In the genomic region with DNA sequence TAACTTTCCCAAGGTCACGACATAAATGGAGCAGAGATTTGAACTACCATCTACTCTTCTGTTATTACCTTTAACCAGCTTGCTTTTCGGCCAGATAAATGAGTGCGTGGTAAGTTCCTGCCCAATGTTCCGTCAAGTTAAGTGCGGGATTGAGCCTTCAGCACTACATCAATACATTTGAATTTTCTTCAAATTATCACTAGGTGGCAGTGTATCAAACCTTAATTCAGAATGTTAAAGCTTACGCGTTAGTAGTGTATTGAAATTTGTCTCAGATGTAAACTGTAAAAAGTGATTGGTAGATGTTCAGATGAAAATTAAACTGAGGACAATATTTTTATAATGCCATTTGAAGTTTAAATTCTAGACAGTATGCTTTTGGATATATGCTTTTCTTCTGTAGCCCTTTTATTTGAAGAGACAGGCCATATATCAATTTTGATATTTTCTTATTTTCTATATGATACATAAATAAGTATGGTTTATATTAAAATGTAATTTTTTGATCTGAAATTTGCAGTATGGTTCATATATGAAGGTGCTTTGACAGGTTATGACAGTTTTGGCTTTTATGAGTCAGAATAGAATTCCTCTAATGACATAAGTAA, we compare ENCODE assay signal across 8 cellular contexts.
A peak's percentile ranks its signal among the peaks of the same experiment; 100 is the strongest.
DNase-seq lines count a peak whose midpoint lies in the region; ATAC-seq and TF ChIP-seq lines count a peak whose summit lies in the region.

No MANE protein-coding gene starts in this region.

- H3K36me3 ChIP-seq in BJ (ENCODE audit: control insufficient read depth, insufficient read depth, low read length) (no peaks in the 10 kb centered on the region), psoas muscle (ENCODE audit: insufficient read depth in 1 of 2, low read depth in 1 of 2) (no peaks in the 10 kb centered on the region)

- H3K9me3 Mint-ChIP-seq in T-helper 2 cell treated with Interferon-gamma antibody and Interleukin-4, amounts not matched to agents 5 μg/mL and 100 μg/mL, for 36 hours = no peaks in the 10 kb centered on the region

- POLR2A ChIA-PET in BJ (lab: Charles Lee) = no interaction called here
- POLR2A ChIA-PET in RWPE1 (lab: Yijun Ruan, JAX; ENCODE audit: low non-redundant PET) = no interaction called here

- no peaks in the 10 kb centered on the region for H3K27me3 Mint-ChIP-seq in T-helper 2 cell treated with Interferon-gamma antibody and Interleukin-4, amounts not matched to agents 5 μg/mL and 100 μg/mL, for 36 hours (ENCODE audit: low read depth)

- WGBS in psoas muscle, 3 donors = 4 to 5% (median 5%) methylated on average over 7 of the region's 7 CpGs

- CTCF ChIA-PET in BJ (lab: Yijun Ruan, JAX) (interaction anchor here (0.6 to 1.5 kb wide), 9 partner anchors 9 to 965 kb away, joined by 3 to 17 read pairs (median 4); no protein-coding TSS in a partner anchor), RWPE1 (lab: Yijun Ruan, JAX) (interaction anchor here (0.5 to 1.2 kb wide), 12 partner anchors 11 to 1776 kb away, joined by 3 to 7 read pairs (median 4); no protein-coding TSS in a partner anchor)

- DNase-seq in BJ (ENCODE audit: low read depth) = peak; percentile 0
- peak; percentile 40 for DNase-seq in KBM-7
- DNase-seq in RWPE1 (ENCODE audit: low spot score) = peak; percentile 13
- peak; percentile 27 for DNase-seq in fibroblast of mammary gland (ENCODE audit: low read depth)
- DNase-seq in psoas muscle = no peak
- DNase-seq in amygdala (lab: John Stamatoyannopoulos, UW) = no peak
- DNase-seq in T-helper 2 cell treated with Interferon-gamma antibody and Interleukin-4, amounts not matched to agents 5 μg/mL and 100 μg/mL, for 36 hours (ENCODE audit: low spot score) = no peak

- intact Hi-C loops in psoas muscle (cut with DNase I) = loop anchor here in 1 of 2 donors (10.0 kb wide), 1 partner anchor 959 kb away; no protein-coding TSS in a partner anchor

- H3K36me3 Mint-ChIP-seq in T-helper 2 cell treated with Interferon-gamma antibody and Interleukin-4, amounts not matched to agents 5 μg/mL and 100 μg/mL, for 36 hours (ENCODE audit: low read depth) = no peaks in the 10 kb centered on the region

- H3K27me3 ChIP-seq in BJ (ENCODE audit: control insufficient read depth, insufficient read depth, low read length) (no peaks in the 10 kb centered on the region), psoas muscle (ENCODE audit: insufficient read depth in 3 of 3, low read length in 2 of 3) (no peaks in the 10 kb centered on the region)

- ATAC-seq in GM18909 (IDR thresholded peaks at IDR 0.05; ENCODE audit: poor library complexity, unreplicated experiment) = peak; percentile 80
- no peak for ATAC-seq in psoas muscle

- no peak overlapping the region for H3K27ac Mint-ChIP-seq in T-helper 2 cell treated with Interferon-gamma antibody and Interleukin-4, amounts not matched to agents 5 μg/mL and 100 μg/mL, for 36 hours

- no peak overlapping the region for H3K27ac ChIP-seq in RWPE1
- H3K27ac ChIP-seq in psoas muscle = no peak overlapping the region

- in situ Hi-C loops in KBM-7 (cut with MboI; ENCODE audit: low pct_unique_long_range_greater_than_20kb, low sequenced_read_pairs) = no loop called here

- H3K4me1 Mint-ChIP-seq in T-helper 2 cell treated with Interferon-gamma antibody and Interleukin-4, amounts not matched to agents 5 μg/mL and 100 μg/mL, for 36 hours (ENCODE audit: low read depth) = no peaks in the 10 kb centered on the region

- no peaks in the 10 kb centered on the region for H3K9me3 ChIP-seq in psoas muscle

- TF ChIP-seq CTCF in BJ (IDR thresholded peaks at IDR 0.05; ENCODE audit: insufficient read depth, low read depth, low read length) (peak; percentile 42), RWPE1 (conservative IDR thresholded peaks at IDR 0.05; ENCODE audit: low read depth) (peak; percentile 54; the same call in 1 of the 2 replicates), fibroblast of mammary gland (conservative IDR thresholded peaks at IDR 0.05; ENCODE audit: control insufficient read depth, insufficient read depth, low read depth, low read length) (peak; percentile 38), psoas muscle (IDR thresholded peaks at IDR 0.05) (peak; percentile 33)

- no peak overlapping the region for H3K4me3 Mint-ChIP-seq in T-helper 2 cell treated with Interferon-gamma antibody and Interleukin-4, amounts not matched to agents 5 μg/mL and 100 μg/mL, for 36 hours

- no peaks in the 10 kb centered on the region for H3K4me1 ChIP-seq in psoas muscle

- H3K4me3 ChIP-seq in BJ (ENCODE audit: low read depth, low read length) = no peak overlapping the region
- H3K4me3 ChIP-seq in fibroblast of mammary gland (ENCODE audit: control insufficient read depth, low read depth, low read length) = no peak overlapping the region
- no peak overlapping the region for H3K4me3 ChIP-seq in psoas muscle

Comparison
In these comparisons a context has a peak if more than half of its experiments do, and no peak if none do; other contexts are left out.
1. DNase-seq: peak in BJ (single experiment), KBM-7 (single experiment), RWPE1 (single experiment) and fibroblast of mammary gland (single experiment); none in psoas muscle (0 of 2), amygdala (0 of 56) and T-helper 2 cell treated with Interferon-gamma antibody and Interleukin-4, amounts not matched to agents 5 μg/mL and 100 μg/mL, for 36 hours (single experiment).
2. Peak in every context shown above with its lines, with median percentiles within 50 percentile points of each other: CTCF ChIP-seq.